Comparison of ENCODE assay signal across 23 cellular contexts in genomic region chr11:121561716-121562115, GRCh38.
"Had no signal": no experiment of that assay in that cellular context is flagged by ENCODE, and none has a peak within 500 bp of the region (broad histone marks: within the 10 kb centered on the region; RNA-seq: fewer than 3 reads in every experiment).

No MANE protein-coding gene starts in this region.

- H3K27ac ChIP-seq: coronary artery, epithelial cell of prostate, heart left ventricle, neutrophil, ovary, prostate gland, spleen, thoracic aorta, upper lobe of left lung had no signal

- H3K27me3 Mint-ChIP-seq: activated CD4-positive, alpha-beta memory T cell treated with anti-CD3 and anti-CD28 coated beads, Interleukin-2, amount 10 ng/mL, durations not matched to agents 7 days and 5 days; activated CD4-positive, alpha-beta T cell treated with anti-CD3 and anti-CD28 coated beads, Interleukin-2, amount 10 ng/mL, durations not matched to agents 24 days and 14 days; activated naive CD8-positive, alpha-beta T cell treated with anti-CD3 and anti-CD28 coated beads, Interleukin-2, amount 10 ng/mL, durations not matched to agents 7 days and 5 days had no signal

- H3K4me3 ChIP-seq: coronary artery, heart left ventricle, lung, ovary, prostate gland, spleen, thoracic aorta, upper lobe of left lung had no signal

- H3K4me3 Mint-ChIP-seq: activated CD4-positive, alpha-beta memory T cell treated with anti-CD3 and anti-CD28 coated beads, Interleukin-2, amount 10 ng/mL, durations not matched to agents 7 days and 5 days; activated CD4-positive, alpha-beta T cell treated with anti-CD3 and anti-CD28 coated beads, Interleukin-2, amount 10 ng/mL, durations not matched to agents 24 days and 14 days; activated naive CD8-positive, alpha-beta T cell treated with anti-CD3 and anti-CD28 coated beads, Interleukin-2, amount 10 ng/mL, durations not matched to agents 7 days and 5 days; activated T-helper 1 cell treated with anti-CD3 and anti-CD28 coated beads, Interleukin-12 subunit alpha, Interleukin-12 subunit beta, Interleukin-2, Interleukin-4 antibody, amounts not matched to agents 30 ng/mL and 10 ng/mL and 1 ng/mL, durations not matched to agents 14 hours and 24 hours and 36 hours; naive B cell; T-helper 1 cell treated with Interleukin-12 subunit alpha and Interleukin-12 subunit beta and Interleukin-4 antibody, amounts not matched to agents 30 μg/mL and 1 μg/mL, for 36 hours had no signal

- H3K9me3 ChIP-seq: heart left ventricle, ovary, prostate gland, spleen, thoracic aorta, upper lobe of left lung had no signal

- DNase-seq: activated CD4-positive, alpha-beta memory T cell treated with anti-CD3 and anti-CD28 coated beads, Interleukin-2, amount 10 ng/mL, durations not matched to agents 7 days and 5 days; activated CD4-positive, alpha-beta T cell treated with anti-CD3 and anti-CD28 coated beads, Interleukin-2, amount 10 ng/mL, durations not matched to agents 24 days and 14 days; activated gamma-delta T cell treated with Interleukin-2 at 50 U/mL for 16 hours; activated naive CD8-positive, alpha-beta T cell treated with anti-CD3 and anti-CD28 coated beads, Interleukin-2, amount 10 ng/mL, durations not matched to agents 7 days and 5 days; amygdala; cerebellar nuclear complex; heart left ventricle; left colon; naive B cell; ovary; spleen; stimulated activated CD4-positive, alpha-beta T cell treated with anti-CD3 and anti-CD28 coated beads, Interleukin-4, amount 100 ng/mL, for 1 hour; stimulated activated naive CD4-positive, alpha-beta T cell treated with Interleukin-2 at 50 U/mL for 16 hours; upper lobe of left lung had no signal

- FAIRE-seq: keratinocyte had no signal

- H3K27ac Mint-ChIP-seq: activated CD4-positive, alpha-beta memory T cell treated with anti-CD3 and anti-CD28 coated beads, Interleukin-2, amount 10 ng/mL, durations not matched to agents 7 days and 5 days; activated CD4-positive, alpha-beta T cell treated with anti-CD3 and anti-CD28 coated beads, Interleukin-2, amount 10 ng/mL, durations not matched to agents 24 days and 14 days; activated naive CD8-positive, alpha-beta T cell treated with anti-CD3 and anti-CD28 coated beads, Interleukin-2, amount 10 ng/mL, durations not matched to agents 7 days and 5 days; activated T-helper 1 cell treated with anti-CD3 and anti-CD28 coated beads, Interleukin-12 subunit alpha, Interleukin-12 subunit beta, Interleukin-2, Interleukin-4 antibody, amounts not matched to agents 30 ng/mL and 10 ng/mL and 1 ng/mL, durations not matched to agents 14 hours and 24 hours and 36 hours; naive B cell; T-helper 1 cell treated with Interleukin-12 subunit alpha and Interleukin-12 subunit beta and Interleukin-4 antibody, amounts not matched to agents 30 μg/mL and 1 μg/mL, for 36 hours had no signal

- ATAC-seq: heart left ventricle, left colon had no signal

- H3K4me1 ChIP-seq: heart left ventricle had no signal

- H3K9me3 Mint-ChIP-seq: activated CD4-positive, alpha-beta memory T cell treated with anti-CD3 and anti-CD28 coated beads, Interleukin-2, amount 10 ng/mL, durations not matched to agents 7 days and 5 days; activated CD4-positive, alpha-beta T cell treated with anti-CD3 and anti-CD28 coated beads, Interleukin-2, amount 10 ng/mL, durations not matched to agents 24 days and 14 days; activated naive CD8-positive, alpha-beta T cell treated with anti-CD3 and anti-CD28 coated beads, Interleukin-2, amount 10 ng/mL, durations not matched to agents 7 days and 5 days; activated T-helper 1 cell treated with anti-CD3 and anti-CD28 coated beads, Interleukin-12 subunit alpha, Interleukin-12 subunit beta, Interleukin-2, Interleukin-4 antibody, amounts not matched to agents 30 ng/mL and 10 ng/mL and 1 ng/mL, durations not matched to agents 14 hours and 24 hours and 36 hours; naive B cell; T-helper 1 cell treated with Interleukin-12 subunit alpha and Interleukin-12 subunit beta and Interleukin-4 antibody, amounts not matched to agents 30 μg/mL and 1 μg/mL, for 36 hours had no signal

- H3K36me3 ChIP-seq: ovary, prostate gland had no signal

- H3K27me3 ChIP-seq: heart left ventricle, neutrophil, ovary, spleen, upper lobe of left lung had no signal
